2 cellular contexts compared by ENCODE assay signal in the genomic region with DNA sequence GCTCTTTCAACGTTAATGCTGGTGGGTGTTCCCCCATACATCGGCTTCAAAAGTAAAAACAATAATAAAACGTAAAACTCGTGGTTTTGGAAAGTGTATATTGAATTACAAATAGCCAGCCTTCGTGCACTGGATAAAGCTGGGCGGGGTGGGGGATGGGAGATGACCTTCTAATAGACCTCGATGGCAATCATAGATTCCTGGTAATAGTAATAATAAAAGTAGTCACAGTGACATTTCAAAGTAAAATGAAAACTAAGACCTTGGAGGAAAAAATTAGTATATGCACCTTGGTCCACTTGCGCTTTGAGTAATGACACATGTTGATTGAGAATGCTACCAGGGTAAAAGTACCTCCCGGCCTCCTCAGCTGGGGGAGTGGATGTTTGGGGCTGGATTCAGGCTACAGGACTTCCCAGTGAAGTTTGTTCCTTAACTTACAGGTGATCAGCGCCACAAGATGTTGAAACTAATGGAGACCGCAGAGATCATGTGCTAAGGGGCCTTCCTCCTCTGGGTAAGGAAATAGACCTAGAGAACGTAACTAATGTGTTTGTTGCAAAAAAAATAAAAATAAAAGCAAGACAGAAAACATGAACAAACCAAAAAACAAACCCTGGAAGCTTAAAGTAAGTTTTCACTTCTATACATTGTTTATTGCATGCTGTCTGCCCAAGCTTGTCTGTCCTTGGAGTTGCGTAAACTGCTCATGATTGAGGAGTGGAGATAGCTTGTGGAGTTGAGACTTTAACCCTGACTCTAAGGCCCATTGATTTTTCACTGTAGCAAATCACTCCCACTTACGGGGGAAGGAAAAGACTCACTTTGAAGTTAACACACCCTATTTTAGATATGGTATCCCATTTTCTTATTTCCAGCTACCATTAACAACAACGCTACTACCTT.
TF ChIP-seq lines count a peak whose summit lies in the region.

No MANE protein-coding gene starts in this region.

TF ChIP-seq in A549, 52 proteins besides CTCF, POLR2A, EP300 and RAD21:
- TF ChIP-seq NFE2L2 (conservative IDR thresholded peaks at IDR 0.05; ENCODE audit: low read length) (no peak), BCL3 (IDR thresholded peaks at IDR 0.05) (no peak), POLR2AphosphoS2 (conservative IDR thresholded peaks at IDR 0.05; ENCODE audit: low read length) (no peak), MAFK (IDR thresholded peaks at IDR 0.05; ENCODE audit: partially characterized antibody) (no peak), SREBF2 (IDR thresholded peaks at IDR 0.05) (no peak), CBX2 (IDR thresholded peaks at IDR 0.05; ENCODE audit: borderline replicate concordance, low read depth) (no peak), CEBPB (IDR thresholded peaks at IDR 0.05) (peak in 1 of 2 experiments; percentile 6; a peak in 1 of 4 replicates), RARB (CRISPR knock-in tag; IDR thresholded peaks at IDR 0.05) (no peak)

TF ChIP-seq in H1, 55 proteins besides CTCF, POLR2A, EP300 and RAD21:
- TF ChIP-seq SIX5 (IDR thresholded peaks at IDR 0.05; ENCODE audit: low read depth, low read length) (no peak), CEBPB (IDR thresholded peaks at IDR 0.05; ENCODE audit: low read depth, low read length) (0 out of 2 replicates have a peak, but pooled peaks have one; percentile 4)
